Comparison of ENCODE assay signal across 8 cellular contexts in genomic region chr7:56051339-56052191, GRCh38. TPM values are rescaled to one million over a fixed set of nuclear protein-coding genes. Genes with fewer than 3 reads are reported as not detected.
DNase-seq lines count a peak whose midpoint lies in the region; ATAC-seq and TF ChIP-seq lines count a peak whose summit lies in the region.

A gene with protein sequence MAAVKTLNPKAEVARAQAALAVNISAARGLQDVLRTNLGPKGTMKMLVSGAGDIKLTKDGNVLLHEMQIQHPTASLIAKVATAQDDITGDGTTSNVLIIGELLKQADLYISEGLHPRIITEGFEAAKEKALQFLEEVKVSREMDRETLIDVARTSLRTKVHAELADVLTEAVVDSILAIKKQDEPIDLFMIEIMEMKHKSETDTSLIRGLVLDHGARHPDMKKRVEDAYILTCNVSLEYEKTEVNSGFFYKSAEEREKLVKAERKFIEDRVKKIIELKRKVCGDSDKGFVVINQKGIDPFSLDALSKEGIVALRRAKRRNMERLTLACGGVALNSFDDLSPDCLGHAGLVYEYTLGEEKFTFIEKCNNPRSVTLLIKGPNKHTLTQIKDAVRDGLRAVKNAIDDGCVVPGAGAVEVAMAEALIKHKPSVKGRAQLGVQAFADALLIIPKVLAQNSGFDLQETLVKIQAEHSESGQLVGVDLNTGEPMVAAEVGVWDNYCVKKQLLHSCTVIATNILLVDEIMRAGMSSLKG (plus strand): TSS chr7:56051765. CDS start chr7:56051849, 84 bp downstream.
PSPH (minus strand) TSS chr7:56051444; CDS start chr7:56021212, 30,232 bp downstream.

- peak within 1 kb of the TSS; percentile 94 for H3K9ac ChIP-seq in muscle layer of colon (ENCODE audit: low read length)

- H3K36me3 ChIP-seq in esophagus (ENCODE audit: control insufficient read depth in 2 of 2, insufficient read depth in 2 of 2, low read length in 1 of 2) (peaks cover 4 to 6% of the 10 kb centered on the region in 2 donors), muscle layer of colon (ENCODE audit: insufficient read depth, low read length) (peaks cover 32% of the 10 kb centered on the region)

- peaks cover 0 to 4% of the 10 kb centered on the region in 2 donors for H3K4me1 ChIP-seq in esophagus (ENCODE audit: control insufficient read depth in 2 of 2, insufficient read depth in 2 of 2, low read length in 1 of 2)
- peaks cover 31% of the 10 kb centered on the region for H3K4me1 ChIP-seq in muscle layer of colon (ENCODE audit: insufficient read depth, low read length)

- H3K4me3 ChIP-seq in esophagus (ENCODE audit: low read depth in 1 of 2, low read length in 2 of 2) (peak within 1 kb of the TSS; percentile 90 to 99), muscle layer of colon (ENCODE audit: low read depth in 1 of 2, low read length in 2 of 2) (peak within 1 kb of the TSS; percentile 91 to 97)

- in situ Hi-C loops in KBM-7 (cut with MboI; ENCODE audit: low pct_unique_long_range_greater_than_20kb, low sequenced_read_pairs), result no loop called here

- WGBS in esophagus, 2 donors, result 0% methylated on average over 67 to 97 of the region's 97 CpGs

- ATAC-seq in GM21717 (IDR thresholded peaks at IDR 0.05; ENCODE audit: unreplicated experiment), result peak; percentile 95

- peaks cover 63% of the 10 kb centered on the region for H3K36me3 Mint-ChIP-seq in activated T-cell treated with anti-CD3 and anti-CD28 coated beads, Interleukin-2, amount 50 U/mL, for 24 hours (ENCODE audit: low read depth)

- DNase-seq in DMS153 treated with DMSO at 0.1 percent for 48 hours (lab: John Stamatoyannopoulos, UW; ENCODE audit: unreplicated experiment) (peak; percentile 94), KBM-7 (peak; percentile 98)
- DNase-seq in activated T-cell treated with anti-CD3 and anti-CD28 coated beads, Interleukin-2, amount 50 U/mL, for 24 hours, result peak; percentile 95
- peak; percentile 84 for DNase-seq in stimulated activated CD8-positive, alpha-beta memory T cell treated with anti-CD3 and anti-CD28 coated beads, Interleukin-7, amount 100 ng/mL, for 24 hours (ENCODE audit: low read depth)

- peak within 1 kb of the TSS; percentile 90 for H3K4me3 Mint-ChIP-seq in activated T-cell treated with anti-CD3 and anti-CD28 coated beads, Interleukin-2, amount 50 U/mL, for 24 hours

- peak within 1 kb of the TSS; percentile 96 for H3K27ac Mint-ChIP-seq in activated T-cell treated with anti-CD3 and anti-CD28 coated beads, Interleukin-2, amount 50 U/mL, for 24 hours

- no peaks in the 10 kb centered on the region for H3K27me3 Mint-ChIP-seq in activated T-cell treated with anti-CD3 and anti-CD28 coated beads, Interleukin-2, amount 50 U/mL, for 24 hours

- H3K27ac ChIP-seq in esophagus (ENCODE audit: low read depth in 2 of 2, low read length in 1 of 2) (peak within 1 kb of the TSS; percentile 96 to 97), muscle layer of colon (ENCODE audit: low read depth, low read length) (peak within 1 kb of the TSS; percentile 90)

- no peaks in the 10 kb centered on the region for H3K9me3 Mint-ChIP-seq in activated T-cell treated with anti-CD3 and anti-CD28 coated beads, Interleukin-2, amount 50 U/mL, for 24 hours

- H3K4me1 Mint-ChIP-seq in activated T-cell treated with anti-CD3 and anti-CD28 coated beads, Interleukin-2, amount 50 U/mL, for 24 hours (ENCODE audit: low read depth), result peaks cover 52% of the 10 kb centered on the region

- H3K27me3 ChIP-seq in esophagus (ENCODE audit: control insufficient read depth in 1 of 2, insufficient read depth in 2 of 2, low read length in 2 of 2), result no peaks in the 10 kb centered on the region
- H3K27me3 ChIP-seq in muscle layer of colon (ENCODE audit: control insufficient read depth in 1 of 2, insufficient read depth in 2 of 2, low read length in 2 of 2), result no peaks in the 10 kb centered on the region

- H3K9me3 ChIP-seq in esophagus (ENCODE audit: control insufficient read depth in 2 of 2, insufficient read depth in 1 of 2, low read depth in 1 of 2, low read length in 1 of 2) (no peaks in the 10 kb centered on the region), muscle layer of colon (ENCODE audit: low read length) (no peaks in the 10 kb centered on the region)

TF ChIP-seq in PFSK-1, 5 proteins besides CTCF, POLR2A, EP300 and RAD21:
- peak; percentile 89; the same call in 1 of the 2 replicates for TF ChIP-seq SIN3A (IDR thresholded peaks at IDR 0.05; ENCODE audit: borderline replicate concordance, insufficient read depth, low read length)
- peak; percentile 92 for TF ChIP-seq POLR2AphosphoS5 (IDR thresholded peaks at IDR 0.05; ENCODE audit: low read depth, low read length)
- TF ChIP-seq, protein P1, sequence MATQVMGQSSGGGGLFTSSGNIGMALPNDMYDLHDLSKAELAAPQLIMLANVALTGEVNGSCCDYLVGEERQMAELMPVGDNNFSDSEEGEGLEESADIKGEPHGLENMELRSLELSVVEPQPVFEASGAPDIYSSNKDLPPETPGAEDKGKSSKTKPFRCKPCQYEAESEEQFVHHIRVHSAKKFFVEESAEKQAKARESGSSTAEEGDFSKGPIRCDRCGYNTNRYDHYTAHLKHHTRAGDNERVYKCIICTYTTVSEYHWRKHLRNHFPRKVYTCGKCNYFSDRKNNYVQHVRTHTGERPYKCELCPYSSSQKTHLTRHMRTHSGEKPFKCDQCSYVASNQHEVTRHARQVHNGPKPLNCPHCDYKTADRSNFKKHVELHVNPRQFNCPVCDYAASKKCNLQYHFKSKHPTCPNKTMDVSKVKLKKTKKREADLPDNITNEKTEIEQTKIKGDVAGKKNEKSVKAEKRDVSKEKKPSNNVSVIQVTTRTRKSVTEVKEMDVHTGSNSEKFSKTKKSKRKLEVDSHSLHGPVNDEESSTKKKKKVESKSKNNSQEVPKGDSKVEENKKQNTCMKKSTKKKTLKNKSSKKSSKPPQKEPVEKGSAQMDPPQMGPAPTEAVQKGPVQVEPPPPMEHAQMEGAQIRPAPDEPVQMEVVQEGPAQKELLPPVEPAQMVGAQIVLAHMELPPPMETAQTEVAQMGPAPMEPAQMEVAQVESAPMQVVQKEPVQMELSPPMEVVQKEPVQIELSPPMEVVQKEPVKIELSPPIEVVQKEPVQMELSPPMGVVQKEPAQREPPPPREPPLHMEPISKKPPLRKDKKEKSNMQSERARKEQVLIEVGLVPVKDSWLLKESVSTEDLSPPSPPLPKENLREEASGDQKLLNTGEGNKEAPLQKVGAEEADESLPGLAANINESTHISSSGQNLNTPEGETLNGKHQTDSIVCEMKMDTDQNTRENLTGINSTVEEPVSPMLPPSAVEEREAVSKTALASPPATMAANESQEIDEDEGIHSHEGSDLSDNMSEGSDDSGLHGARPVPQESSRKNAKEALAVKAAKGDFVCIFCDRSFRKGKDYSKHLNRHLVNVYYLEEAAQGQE (IDR thresholded peaks at IDR 0.05; ENCODE audit: insufficient read depth in 1 of 2, low read depth in 2 of 2, low read length in 2 of 2), result peak in 1 of 2 experiments; percentile 20; a peak in 1 of 4 replicates
- TF ChIP-seq TAF1 (IDR thresholded peaks at IDR 0.05; ENCODE audit: borderline replicate concordance, insufficient read depth, low read length), result peak; percentile 1; the same call in 1 of the 2 replicates
- TF ChIP-seq FOXP2 (optimal IDR thresholded peaks at IDR 0.05; ENCODE audit: borderline replicate concordance, extremely low read depth, extremely low read length, insufficient read depth), result peak; percentile 83

RNA-seq across cellular contexts. Expression of the first gene that starts in this region (rescaled TPM):
- 208 TPM for polyA plus RNA-seq in PFSK-1 (2012; ENCODE audit: insufficient read length, low read depth)
- 100 to 1,000 TPM; 133 to 157 TPM for polyA plus RNA-seq in esophagus

RNA-seq across cellular contexts. Expression of gene PSPH, which starts in this region (rescaled TPM):
- 155 TPM for polyA plus RNA-seq in PFSK-1 (2012; ENCODE audit: insufficient read length, low read depth)
- 1 to 10 TPM; 6.6 to 8.6 TPM for polyA plus RNA-seq in esophagus

Comparison
In these comparisons a context has a peak if more than half of its experiments do, and no peak if none do; other contexts are left out.
1. Peak in every context shown above with its lines: DNase-seq, ATAC-seq, H3K4me3 ChIP-seq and H3K27ac ChIP-seq.